Comparison of ENCODE assay signal across 1 cellular context in genomic region chr2:233482616-233483015, GRCh38.
TF ChIP-seq lines count a peak whose summit lies in the region.

No MANE protein-coding gene starts in this region.

TF ChIP-seq in endothelial cell of umbilical vein, 7 proteins besides CTCF, POLR2A, EP300 and RAD21 (continued from another document):
- no peak for TF ChIP-seq MAX (IDR thresholded peaks at IDR 0.05; ENCODE audit: insufficient read depth, insufficient read length)
- no peak for TF ChIP-seq POLR2AphosphoS5 (IDR thresholded peaks at IDR 0.05; ENCODE audit: insufficient read depth, low read depth, low read length)
- no peak for TF ChIP-seq MYC (IDR thresholded peaks at IDR 0.05; ENCODE audit: low read depth, low read length)
- TF ChIP-seq EZH2 (IDR thresholded peaks at IDR 0.05; ENCODE audit: borderline replicate concordance, low read depth, low read length, severe bottlenecking): no peak
- no peak for TF ChIP-seq JUN (IDR thresholded peaks at IDR 0.05; ENCODE audit: borderline replicate concordance, insufficient read depth, insufficient read length, low read depth)
